ENCODE assay signal across 27 cellular contexts in the genomic region with DNA sequence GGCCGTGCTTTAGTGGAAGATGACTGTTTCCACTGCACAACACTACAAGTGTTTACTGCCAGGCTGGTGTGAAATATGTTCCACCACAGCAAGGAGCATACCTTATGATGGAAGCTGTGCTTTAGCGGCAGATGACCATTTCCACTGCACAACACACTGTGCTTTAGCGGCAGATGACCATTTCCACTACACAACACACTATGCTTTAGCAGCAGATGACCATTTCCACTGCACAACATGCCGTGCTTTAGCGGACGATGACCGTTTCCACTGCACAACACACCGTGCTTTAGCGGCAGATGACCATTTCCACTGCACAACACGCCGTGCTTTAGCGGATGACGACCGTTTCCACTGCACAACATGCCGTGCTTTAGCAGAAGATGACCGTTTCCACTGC. TPM values are rescaled to one million over a fixed set of nuclear protein-coding genes. Genes with fewer than 3 reads are reported as not detected.
DNase-seq lines count a peak whose midpoint lies in the region; ATAC-seq, FAIRE-seq and TF ChIP-seq lines count a peak whose summit lies in the region.
"Had no signal": no experiment of that assay in that cellular context is flagged by ENCODE, and none has a peak within 500 bp of the region (broad histone marks: within the 10 kb centered on the region; RNA-seq: fewer than 3 reads in every experiment).

No MANE protein-coding gene starts in this region.

- no peak overlapping the region for H2BK12ac ChIP-seq in mesenchymal stem cell (ENCODE audit: low read length in 2 of 2)

- H3K79me2 ChIP-seq in GM12878 (ENCODE audit: control insufficient read depth, insufficient read depth, low read length): no peaks in the 10 kb centered on the region; the same call in none of the 2 replicates

- H2BK120ac ChIP-seq in mesenchymal stem cell (ENCODE audit: low read depth, low read length): no peak overlapping the region

- no peak for DNase-seq in right lobe of liver
- DNase-seq in GM12878 (ENCODE audit: low read depth, low spot score): no peak
- DNase-seq in mesenchymal stem cell: no peak
- no peak for DNase-seq in endothelial cell (ENCODE audit: low spot score)
- no peak for DNase-seq in NCI-H2171 (lab: John Stamatoyannopoulos, UW)
- DNase-seq in SIG-M5 (lab: John Stamatoyannopoulos, UW): no peak
- DNase-seq: 8988T; ACHN; BE2C; C1 segment of cervical spinal cord; CD4-positive, alpha-beta memory T cell; CD4-positive, CD25-positive, alpha-beta regulatory T cell; CD8-positive, alpha-beta memory T cell; COR-L47; DMS 273 treated with DMSO at 0.1 percent for 48 hours; DMS153; DMS53; DMS79; DND-41; EL; GDM1 had no signal

- H3K27me3 ChIP-seq in liver (ENCODE audit: control insufficient read depth in 4 of 4, insufficient read depth in 4 of 4, low read length in 3 of 4) (no peaks in the 10 kb centered on the region), right lobe of liver (no peaks in the 10 kb centered on the region), GM12878 (replicated peaks in 1 of 2; ENCODE audit: control insufficient read depth in 2 of 2, insufficient read depth in 2 of 2, low read length in 1 of 2) (no peaks in the 10 kb centered on the region), mesenchymal stem cell (ENCODE audit: control insufficient read depth in 1 of 2, insufficient read depth in 1 of 2, low read length in 2 of 2) (no peaks in the 10 kb centered on the region)
- H3K27me3 ChIP-seq: BE2C, BLaER1 had no signal

- H3K4ac ChIP-seq in mesenchymal stem cell (ENCODE audit: low read depth in 1 of 2, low read length in 2 of 2): no peak overlapping the region

- TF ChIP-seq POLR2A in right lobe of liver (IDR thresholded peaks at IDR 0.05) (no peak), GM12878 (IDR thresholded peaks at IDR 0.05; ENCODE audit: low read depth, low read length) (no peak)

- H3K9me3 ChIP-seq in liver (ENCODE audit: control insufficient read depth in 4 of 4, low read length in 3 of 4): peaks cover 2 to 22% (median 14%) of the 10 kb centered on the region in 4 donors
- H3K9me3 ChIP-seq in right lobe of liver: no peaks in the 10 kb centered on the region
- H3K9me3 ChIP-seq in GM12878 (replicated peaks; ENCODE audit: control insufficient read depth, insufficient read depth, low read length): peaks cover 26% of the 10 kb centered on the region
- H3K9me3 ChIP-seq in mesenchymal stem cell (ENCODE audit: control insufficient read depth, low read length): peaks cover 27% of the 10 kb centered on the region
- H3K9me3 ChIP-seq: BE2C had no signal

- no peak overlapping the region for H3K4me2 ChIP-seq in GM12878 (ENCODE audit: control insufficient read depth, insufficient read depth)
- no peak overlapping the region for H3K4me2 ChIP-seq in mesenchymal stem cell (ENCODE audit: low read length, poor library complexity, severe bottlenecking)
- H3K4me2 ChIP-seq: BLaER1 had no signal

- no peak for TF ChIP-seq EP300 in GM12878 (IDR thresholded peaks at IDR 0.05; ENCODE audit: borderline replicate concordance in 1 of 2, control insufficient read depth in 1 of 2, low read depth in 2 of 2, low read length in 2 of 2)

- TF ChIP-seq RAD21 in liver (IDR thresholded peaks at IDR 0.05) (no peak), GM12878 (IDR thresholded peaks at IDR 0.05; ENCODE audit: insufficient read depth, low read depth, low read length) (no peak)

- no peak overlapping the region for H3K14ac ChIP-seq in mesenchymal stem cell (ENCODE audit: low read length in 2 of 2)

- H4K91ac ChIP-seq in mesenchymal stem cell (ENCODE audit: low read length): peak overlapping the region; percentile 25

- no peaks in the 10 kb centered on the region for H3K79me1 ChIP-seq in mesenchymal stem cell (replicated peaks; ENCODE audit: low read length, poor library complexity, severe bottlenecking)

- H3K4me1 Mint-ChIP-seq in endothelial cell (ENCODE audit: unreplicated experiment): no peaks in the 10 kb centered on the region

- H2BK5ac ChIP-seq in mesenchymal stem cell (ENCODE audit: low read depth, low read length, poor library complexity, severe bottlenecking): no peak overlapping the region

- no peak overlapping the region for H3K27ac Mint-ChIP-seq in endothelial cell (ENCODE audit: unreplicated experiment)
- H3K27ac Mint-ChIP-seq: CD4-positive, alpha-beta memory T cell; CD4-positive, CD25-positive, alpha-beta regulatory T cell; CD8-positive, alpha-beta memory T cell had no signal

- no peak overlapping the region for H2BK15ac ChIP-seq in mesenchymal stem cell (ENCODE audit: low read depth, poor library complexity, severe bottlenecking)

- H2AFZ ChIP-seq in GM12878 (ENCODE audit: control insufficient read depth, low read depth, low read length) (no peak overlapping the region), mesenchymal stem cell (ENCODE audit: low read depth, low read length) (no peak overlapping the region)

- no peak overlapping the region for H3K18ac ChIP-seq in mesenchymal stem cell (ENCODE audit: low read depth in 1 of 2, low read length in 2 of 2)

- ATAC-seq in right lobe of liver: no peak
- no peak for ATAC-seq in GM12878

- TF ChIP-seq CTCF in liver (IDR thresholded peaks at IDR 0.05; ENCODE audit: low read depth, low read length, missing input control) (no peak), right lobe of liver (IDR thresholded peaks at IDR 0.05) (no peak), GM12878 (IDR thresholded peaks at IDR 0.05 in 2 of 3, conservative IDR thresholded peaks at IDR 0.05 in 1 of 3; ENCODE audit: control insufficient read depth in 2 of 3, extremely low read depth in 1 of 3, insufficient read depth in 1 of 3, low read depth in 3 of 3, low read length in 3 of 3) (no peak), endothelial cell (IDR thresholded peaks at IDR 0.05; ENCODE audit: unreplicated experiment) (no peak)

- SMC1A ChIA-PET in GM12878 (lab: Charles Lee; ENCODE audit: uncharacterized antibody, unreplicated experiment): no interaction called here

- H3K4me3 Mint-ChIP-seq in endothelial cell (ENCODE audit: unreplicated experiment): no peak overlapping the region
- H3K4me3 Mint-ChIP-seq: CD14-positive monocyte; CD4-positive, CD25-positive, alpha-beta regulatory T cell had no signal

- RAD21 ChIA-PET in GM12878 (lab: Charles Lee; ENCODE audit: unreplicated experiment): no interaction called here

- FAIRE-seq in GM12878 (lab: Jason Lieb, UNC): no peak
- FAIRE-seq: A204.1, GM12891, GM19239 had no signal

- H3K4me1 ChIP-seq in liver (ENCODE audit: control insufficient read depth in 4 of 4, insufficient read depth in 4 of 4, low read length in 3 of 4): peaks cover 0 to 5% (median 1%) of the 10 kb centered on the region in 4 donors
- H3K4me1 ChIP-seq in right lobe of liver: peaks cover 0 to 8% (median 0%) of the 10 kb centered on the region in 4 donors
- no peaks in the 10 kb centered on the region for H3K4me1 ChIP-seq in GM12878 (ENCODE audit: control insufficient read depth, insufficient read depth, low read length)
- no peaks in the 10 kb centered on the region for H3K4me1 ChIP-seq in mesenchymal stem cell (ENCODE audit: control insufficient read depth, insufficient read depth, low read depth, low read length)
- H3K4me1 ChIP-seq: BE2C, BLaER1 had no signal

- peaks cover 0 to 35% (median 25%) of the 10 kb centered on the region in 4 donors for H3K36me3 ChIP-seq in liver (ENCODE audit: control insufficient read depth in 4 of 4, insufficient read depth in 3 of 4, low read depth in 1 of 4, low read length in 3 of 4)
- peaks cover 0 to 3% (median 0%) of the 10 kb centered on the region in 4 donors for H3K36me3 ChIP-seq in right lobe of liver
- H3K36me3 ChIP-seq in GM12878 (ENCODE audit: control insufficient read depth in 2 of 2, insufficient read depth in 2 of 2, low read length in 1 of 2): peaks cover 0 to 10% of the 10 kb centered on the region in 2 experiments; a peak in 1 of 4 replicates
- H3K36me3 ChIP-seq in mesenchymal stem cell (ENCODE audit: control insufficient read depth in 1 of 2, insufficient read depth in 2 of 2, low read depth in 1 of 2, low read length in 2 of 2): peaks cover 9 to 47% of the 10 kb centered on the region in 2 experiments
- H3K36me3 ChIP-seq: BE2C had no signal

- H3K4me3 ChIP-seq in liver (ENCODE audit: low read depth in 1 of 3, low read length in 3 of 3) (peak overlapping the region in 2 of 3 donors; percentile 4 to 44), right lobe of liver (no peak overlapping the region), GM12878 (no peak overlapping the region), mesenchymal stem cell (ENCODE audit: insufficient read depth in 1 of 2, low read depth in 1 of 2, low read length in 2 of 2) (no peak overlapping the region)
- H3K4me3 ChIP-seq: BLaER1 had no signal

- in situ Hi-C loops in GM12878 (cut with MboI): no loop called here

- no peak overlapping the region for H4K8ac ChIP-seq in mesenchymal stem cell (ENCODE audit: low read length)

- no peak overlapping the region for H3K23ac ChIP-seq in mesenchymal stem cell (ENCODE audit: low read length in 2 of 2)

- H3K36me3 Mint-ChIP-seq in endothelial cell (ENCODE audit: low read depth, unreplicated experiment): peaks cover 47% of the 10 kb centered on the region

- no TSS peak for BruUV-seq in GM12878 (replicated peaks; lab: Mats Ljungman, UMichigan)

- CTCF ChIA-PET in GM12878 (lab: Yijun Ruan, JAX): no interaction called here

- H3K9me3 Mint-ChIP-seq in endothelial cell (ENCODE audit: unreplicated experiment): peaks cover 19% of the 10 kb centered on the region

- H3K9ac ChIP-seq in liver (ENCODE audit: low read depth in 1 of 2, low read length in 2 of 2): no peak overlapping the region
- no peak overlapping the region for H3K9ac ChIP-seq in GM12878 (ENCODE audit: control insufficient read depth, insufficient read depth, low read length)
- H3K9ac ChIP-seq in mesenchymal stem cell (ENCODE audit: low read length): no peak overlapping the region
- H3K9ac ChIP-seq: BLaER1 had no signal

- intact Hi-C loops in right lobe of liver (cut with DNase I) (no loop called here), GM12878 (cut with micrococcal nuclease; ENCODE audit: unreplicated experiment) (loop anchor here (10.0 kb wide), 1 partner anchor 1152 kb away; no protein-coding TSS in a partner anchor)

- WGBS in liver: 96% methylated on average over 16 of the region's 16 CpGs
- WGBS in right lobe of liver (ENCODE audit: insufficient coverage, low coverage, low lambda C conversion rate, missing lambda C conversion rate): 98% methylated on average over 13 of the region's 16 CpGs
- WGBS in GM12878 (ENCODE audit: insufficient coverage, insufficient replicate concordance, low lambda C conversion rate, missing lambda C conversion rate): 93% methylated on average over 16 of the region's 16 CpGs
- 98% methylated on average over 16 of the region's 16 CpGs for WGBS in mesenchymal stem cell

- H2AK5ac ChIP-seq in mesenchymal stem cell (ENCODE audit: low read length, severe bottlenecking): no peak overlapping the region

- H3K27me3 Mint-ChIP-seq in endothelial cell (ENCODE audit: unreplicated experiment): peaks cover 10% of the 10 kb centered on the region
- H3K27me3 Mint-ChIP-seq: CD4-positive, alpha-beta memory T cell; CD4-positive, CD25-positive, alpha-beta regulatory T cell; CD8-positive, alpha-beta memory T cell had no signal

- H3K27ac ChIP-seq in liver (ENCODE audit: low read depth in 1 of 2, low read length in 2 of 2) (no peak overlapping the region), right lobe of liver (no peak overlapping the region), GM12878 (ENCODE audit: control insufficient read depth, insufficient read depth) (no peak overlapping the region), mesenchymal stem cell (ENCODE audit: low read length, poor library complexity, severe bottlenecking) (no peak overlapping the region)
- H3K27ac ChIP-seq: BLaER1 had no signal

- POLR2A ChIA-PET in GM12878 (lab: Charles Lee): no interaction called here

- no peaks in the 10 kb centered on the region for H4K20me1 ChIP-seq in GM12878 (ENCODE audit: control insufficient read depth, insufficient read depth)
- H4K20me1 ChIP-seq: BLaER1 had no signal

RNA-seq across cellular contexts. Expression of a gene that starts 2.8 kb away (rescaled TPM):
- total RNA-seq in liver (1 to 10 TPM; 7.7 TPM), right lobe of liver (1 to 10 TPM; 4.3 to 9.2 (median 5.3) TPM), GM12878 (2014; rRNA removed) (11.4 and 13.9 TPM in 2 replicates), GM12878 (2014; rRNA removed; fragmentation: Illumina TruSeq; extraction: Trizol) (13.9 and 14.1 TPM in 2 replicates), GM12878 (2021) (9.8 and 10.8 TPM in 2 replicates), endothelial cell (ENCODE audit: unreplicated experiment) (5.3 TPM)
- polyA plus RNA-seq in liver (1 to 10 TPM; 2.0 to 5.5 TPM), GM12878 (2011; rRNA removed) (25.9 and 33.3 TPM in 2 replicates), GM12878 (2014; fragmentation: Illumina TruSeq; extraction: Trizol) (8.4 and 12.5 TPM in 2 replicates), GM12878 (2014; fragmentation: Nextera tagmentation; extraction: Ambion mirVana) (1 to 10 TPM; 2.8 to 6.0 TPM), GM12878 (2014; rRNA removed) (7.8 and 8.4 TPM in 2 replicates), GM12878 (2016; fragmentation: Nextera tagmentation; extraction: Ambion mirVana) (1 to 10 TPM; 7.5 to 9.0 TPM)
- 111 and 115 TPM in 2 replicates for total RNA-seq in GM12878 (2013; cell fraction: nucleolus; rRNA removed)
- 8.6 TPM for polyA plus RNA-seq in GM12878 (2011; ENCODE audit: low read depth)
- polyA plus RNA-seq in GM12878 (2011; cell fraction: cytosol; rRNA removed): 9.6 and 10.8 TPM in 2 replicates
- polyA plus RNA-seq in GM12878 (2011; cell fraction: nucleus; rRNA removed): 18.4 and 20.7 TPM in 2 replicates
- 6.3 and 8.4 TPM in 2 replicates for polyA plus RNA-seq in GM12878 (2012)
- 29.6 and 33.1 TPM in 2 replicates for polyA minus RNA-seq in GM12878 (2011; rRNA and poly(A)+ RNA removed)
- polyA minus RNA-seq in GM12878 (2011; cell fraction: cytosol; rRNA and poly(A)+ RNA removed): 6.1 and 8.0 TPM in 2 replicates
- polyA minus RNA-seq in GM12878 (2011; cell fraction: nucleus; rRNA and poly(A)+ RNA removed): 20.8 and 26.0 TPM in 2 replicates
- polyA plus RNA-seq in mesenchymal stem cell (2013, experiment 1 of 2): 5.0 TPM
- 5.1 TPM for polyA plus RNA-seq in mesenchymal stem cell (2013, experiment 2 of 2)

Comparison
In these comparisons a context has a peak if more than half of its experiments do, and no peak if none do; other contexts are left out.
1. H3K4me3 ChIP-seq: peak in liver (2 of 3); none in right lobe of liver (0 of 3), GM12878 (single experiment) and mesenchymal stem cell (0 of 2).